ENCODE assay signal across 1 cellular context in the genomic region with DNA sequence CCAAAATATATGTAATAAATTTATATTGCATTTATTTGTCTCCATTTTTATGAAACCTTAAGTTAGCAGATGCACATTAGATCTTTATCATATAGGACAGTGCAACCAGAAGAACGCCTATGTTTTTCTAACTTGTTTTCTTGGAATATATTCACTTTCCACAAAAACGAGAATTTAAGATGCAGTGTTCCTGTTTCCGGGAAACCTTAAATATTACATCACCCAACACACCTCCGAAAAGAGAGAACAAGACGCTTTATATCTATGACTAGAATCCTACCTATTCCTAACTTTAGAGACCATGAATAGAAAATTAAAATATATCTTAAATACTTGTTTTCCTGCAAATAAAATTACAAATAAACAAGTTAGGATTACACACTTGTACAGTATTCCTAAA.
TF ChIP-seq lines count a peak whose summit lies in the region.

No MANE protein-coding gene starts in this region.

TF ChIP-seq in K562, 482 proteins besides CTCF, POLR2A, EP300 and RAD21 (continued from another document):
- TF ChIP-seq, protein P1, sequence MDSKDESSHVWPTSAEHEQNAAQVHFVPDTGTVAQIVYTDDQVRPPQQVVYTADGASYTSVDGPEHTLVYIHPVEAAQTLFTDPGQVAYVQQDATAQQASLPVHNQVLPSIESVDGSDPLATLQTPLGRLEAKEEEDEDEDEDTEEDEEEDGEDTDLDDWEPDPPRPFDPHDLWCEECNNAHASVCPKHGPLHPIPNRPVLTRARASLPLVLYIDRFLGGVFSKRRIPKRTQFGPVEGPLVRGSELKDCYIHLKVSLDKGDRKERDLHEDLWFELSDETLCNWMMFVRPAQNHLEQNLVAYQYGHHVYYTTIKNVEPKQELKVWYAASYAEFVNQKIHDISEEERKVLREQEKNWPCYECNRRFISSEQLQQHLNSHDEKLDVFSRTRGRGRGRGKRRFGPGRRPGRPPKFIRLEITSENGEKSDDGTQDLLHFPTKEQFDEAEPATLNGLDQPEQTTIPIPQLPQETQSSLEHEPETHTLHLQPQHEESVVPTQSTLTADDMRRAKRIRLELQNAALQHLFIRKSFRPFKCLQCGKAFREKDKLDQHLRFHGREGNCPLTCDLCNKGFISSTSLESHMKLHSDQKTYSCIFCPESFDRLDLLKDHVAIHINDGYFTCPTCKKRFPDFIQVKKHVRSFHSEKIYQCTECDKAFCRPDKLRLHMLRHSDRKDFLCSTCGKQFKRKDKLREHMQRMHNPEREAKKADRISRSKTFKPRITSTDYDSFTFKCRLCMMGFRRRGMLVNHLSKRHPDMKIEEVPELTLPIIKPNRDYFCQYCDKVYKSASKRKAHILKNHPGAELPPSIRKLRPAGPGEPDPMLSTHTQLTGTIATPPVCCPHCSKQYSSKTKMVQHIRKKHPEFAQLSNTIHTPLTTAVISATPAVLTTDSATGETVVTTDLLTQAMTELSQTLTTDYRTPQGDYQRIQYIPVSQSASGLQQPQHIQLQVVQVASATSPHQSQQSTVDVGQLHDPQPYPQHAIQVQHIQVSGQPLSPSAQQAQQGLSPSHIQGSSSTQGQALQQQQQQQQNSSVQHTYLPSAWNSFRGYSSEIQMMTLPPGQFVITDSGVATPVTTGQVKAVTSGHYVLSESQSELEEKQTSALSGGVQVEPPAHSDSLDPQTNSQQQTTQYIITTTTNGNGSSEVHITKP (IDR thresholded peaks at IDR 0.05; ENCODE audit: partially characterized antibody) = no peak
- TF ChIP-seq AFF4 (CRISPR knock-in tag; IDR thresholded peaks at IDR 0.05) = no peak
- no peak for TF ChIP-seq PHF20 (IDR thresholded peaks at IDR 0.05; ENCODE audit: partially characterized antibody)
- no peak for TF ChIP-seq RBM17 (IDR thresholded peaks at IDR 0.05; ENCODE audit: borderline replicate concordance, low read depth, low read length)
- TF ChIP-seq ZNF668 (CRISPR knock-in tag; IDR thresholded peaks at IDR 0.05) = no peak
- no peak for TF ChIP-seq HDAC6 (IDR thresholded peaks at IDR 0.05; ENCODE audit: low read depth, low read length)
- TF ChIP-seq KDM4B (IDR thresholded peaks at IDR 0.05; ENCODE audit: borderline replicate concordance in 2 of 2, low read depth in 1 of 2) = no peak
- no peak for TF ChIP-seq TOE1 (IDR thresholded peaks at IDR 0.05; ENCODE audit: borderline replicate concordance)
- no peak for TF ChIP-seq TOE1 (CRISPR knock-in tag; IDR thresholded peaks at IDR 0.05; ENCODE audit: borderline replicate concordance, low read depth)
- no peak for TF ChIP-seq CXXC5 (CRISPR knock-in tag; IDR thresholded peaks at IDR 0.05)
- no peak for TF ChIP-seq HNRNPUL1 (IDR thresholded peaks at IDR 0.05; ENCODE audit: low read length)
- TF ChIP-seq ZNF589 (CRISPR knock-in tag; IDR thresholded peaks at IDR 0.05; ENCODE audit: low read depth) = peak; percentile 15; the same call in 1 of the 2 replicates
- no peak for TF ChIP-seq ZNF124 (CRISPR knock-in tag; IDR thresholded peaks at IDR 0.05)
- no peak for TF ChIP-seq USF1 (CRISPR knock-in tag; IDR thresholded peaks at IDR 0.05)
- TF ChIP-seq, protein P2, sequence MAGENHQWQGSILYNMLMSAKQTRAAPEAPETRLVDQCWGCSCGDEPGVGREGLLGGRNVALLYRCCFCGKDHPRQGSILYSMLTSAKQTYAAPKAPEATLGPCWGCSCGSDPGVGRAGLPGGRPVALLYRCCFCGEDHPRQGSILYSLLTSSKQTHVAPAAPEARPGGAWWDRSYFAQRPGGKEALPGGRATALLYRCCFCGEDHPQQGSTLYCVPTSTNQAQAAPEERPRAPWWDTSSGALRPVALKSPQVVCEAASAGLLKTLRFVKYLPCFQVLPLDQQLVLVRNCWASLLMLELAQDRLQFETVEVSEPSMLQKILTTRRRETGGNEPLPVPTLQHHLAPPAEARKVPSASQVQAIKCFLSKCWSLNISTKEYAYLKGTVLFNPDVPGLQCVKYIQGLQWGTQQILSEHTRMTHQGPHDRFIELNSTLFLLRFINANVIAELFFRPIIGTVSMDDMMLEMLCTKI (IDR thresholded peaks at IDR 0.05; ENCODE audit: partially characterized antibody) = no peak
- TF ChIP-seq RFX1 (IDR thresholded peaks at IDR 0.05) = no peak
- no peak for TF ChIP-seq ZNF639 (CRISPR knock-in tag; conservative IDR thresholded peaks at IDR 0.05 in 1 of 2, IDR thresholded peaks at IDR 0.05 in 1 of 2)
- TF ChIP-seq RAD51 (IDR thresholded peaks at IDR 0.05; ENCODE audit: borderline replicate concordance, low read depth) = no peak
- TF ChIP-seq LEF1 (IDR thresholded peaks at IDR 0.05) = no peak
- no peak for TF ChIP-seq TCFL5 (CRISPR knock-in tag; conservative IDR thresholded peaks at IDR 0.05)
- no peak for TF ChIP-seq SREBF2 (CRISPR knock-in tag; IDR thresholded peaks at IDR 0.05)
- peak; percentile 21; the same call in 1 of the 2 replicates for TF ChIP-seq GABPA (tag; conservative IDR thresholded peaks at IDR 0.05; ENCODE audit: low read depth)
- peak; percentile 58 for TF ChIP-seq EP400 (IDR thresholded peaks at IDR 0.05)
- TF ChIP-seq CREB1 (IDR thresholded peaks at IDR 0.05) = no peak
- TF ChIP-seq CREB1 (CRISPR knock-in tag; IDR thresholded peaks at IDR 0.05) = no peak
- TF ChIP-seq RNF2 (IDR thresholded peaks at IDR 0.05) = no peak
- TF ChIP-seq ZZZ3 (IDR thresholded peaks at IDR 0.05) = no peak
- peak; percentile 10; the same call in 1 of the 2 replicates for TF ChIP-seq RBFOX2 (IDR thresholded peaks at IDR 0.05; ENCODE audit: low read depth, low read length)
- TF ChIP-seq ZBTB33 (CRISPR knock-in tag; IDR thresholded peaks at IDR 0.05) = no peak
- TF ChIP-seq MEF2D (tag; conservative IDR thresholded peaks at IDR 0.05; ENCODE audit: low read depth) = no peak
- no peak for TF ChIP-seq CCAR2 (IDR thresholded peaks at IDR 0.05; ENCODE audit: low read depth, low read length)
- no peak for TF ChIP-seq ZNF445 (CRISPR knock-in tag; IDR thresholded peaks at IDR 0.05; ENCODE audit: low read depth)
- TF ChIP-seq ZNF316 (IDR thresholded peaks at IDR 0.05) = no peak
- TF ChIP-seq SRSF3 (IDR thresholded peaks at IDR 0.05; ENCODE audit: insufficient read depth, low read length) = no peak
- TF ChIP-seq RBM15 (IDR thresholded peaks at IDR 0.05; ENCODE audit: insufficient read depth, low read length) = no peak
- no peak for TF ChIP-seq TAL1 (IDR thresholded peaks at IDR 0.05)
- no peak for TF ChIP-seq KAT2B (IDR thresholded peaks at IDR 0.05; ENCODE audit: low read depth, low read length)
- TF ChIP-seq BMI1 (IDR thresholded peaks at IDR 0.05; ENCODE audit: low read length) = no peak
- TF ChIP-seq CREBBP (IDR thresholded peaks at IDR 0.05; ENCODE audit: low read depth, low read length) = no peak
- no peak for TF ChIP-seq HDGF (IDR thresholded peaks at IDR 0.05)
- no peak for TF ChIP-seq ARNT (IDR thresholded peaks at IDR 0.05)
- TF ChIP-seq ETV6 (IDR thresholded peaks at IDR 0.05; ENCODE audit: borderline replicate concordance in 1 of 2, low read depth in 2 of 2, low read length in 1 of 2) = no peak
- no peak for TF ChIP-seq ETV6 (CRISPR knock-in tag; IDR thresholded peaks at IDR 0.05; ENCODE audit: borderline replicate concordance)
- no peak for TF ChIP-seq MIER1 (IDR thresholded peaks at IDR 0.05; ENCODE audit: low read depth)
- no peak for TF ChIP-seq THRAP3 (IDR thresholded peaks at IDR 0.05; ENCODE audit: borderline replicate concordance)
- TF ChIP-seq NFYB (IDR thresholded peaks at IDR 0.05; ENCODE audit: extremely low read depth, insufficient read length) = no peak
